1 cellular context compared by ENCODE assay signal in genomic region chr1:23395162-23395724, GRCh38.
TF ChIP-seq lines count a peak whose summit lies in the region.

No MANE protein-coding gene starts in this region.

TF ChIP-seq in IMR-90, 13 proteins besides CTCF, POLR2A, EP300 and RAD21:
- no peak for TF ChIP-seq RFX5 (IDR thresholded peaks at IDR 0.05; ENCODE audit: low read depth, low read length)
- TF ChIP-seq, protein P1, sequence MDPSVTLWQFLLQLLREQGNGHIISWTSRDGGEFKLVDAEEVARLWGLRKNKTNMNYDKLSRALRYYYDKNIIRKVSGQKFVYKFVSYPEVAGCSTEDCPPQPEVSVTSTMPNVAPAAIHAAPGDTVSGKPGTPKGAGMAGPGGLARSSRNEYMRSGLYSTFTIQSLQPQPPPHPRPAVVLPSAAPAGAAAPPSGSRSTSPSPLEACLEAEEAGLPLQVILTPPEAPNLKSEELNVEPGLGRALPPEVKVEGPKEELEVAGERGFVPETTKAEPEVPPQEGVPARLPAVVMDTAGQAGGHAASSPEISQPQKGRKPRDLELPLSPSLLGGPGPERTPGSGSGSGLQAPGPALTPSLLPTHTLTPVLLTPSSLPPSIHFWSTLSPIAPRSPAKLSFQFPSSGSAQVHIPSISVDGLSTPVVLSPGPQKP (IDR thresholded peaks at IDR 0.05; ENCODE audit: borderline replicate concordance, low read depth, low read length), result no peak
- no peak for TF ChIP-seq NFE2L2 (IDR thresholded peaks at IDR 0.05; ENCODE audit: low read depth, low read length)
- no peak for TF ChIP-seq MAFK (IDR thresholded peaks at IDR 0.05; ENCODE audit: low read depth, low read length)
- no peak for TF ChIP-seq FOS (IDR thresholded peaks at IDR 0.05; ENCODE audit: low read depth, low read length)
- TF ChIP-seq CHD1 (IDR thresholded peaks at IDR 0.05; ENCODE audit: low read depth, low read length), result no peak
- TF ChIP-seq MXI1 (IDR thresholded peaks at IDR 0.05; ENCODE audit: borderline replicate concordance, low read depth, low read length), result no peak
- no peak for TF ChIP-seq SMC3 (IDR thresholded peaks at IDR 0.05; ENCODE audit: low read depth, low read length)
- no peak for TF ChIP-seq MAZ (IDR thresholded peaks at IDR 0.05; ENCODE audit: borderline replicate concordance, low read depth, low read length)
- no peak for TF ChIP-seq BHLHE40 (IDR thresholded peaks at IDR 0.05; ENCODE audit: low read depth, low read length)
- TF ChIP-seq RCOR1 (IDR thresholded peaks at IDR 0.05; ENCODE audit: insufficient replicate concordance, low read length), result no peak
- no peak for TF ChIP-seq CEBPB (IDR thresholded peaks at IDR 0.05; ENCODE audit: low read depth, low read length)
- TF ChIP-seq, protein P2, sequence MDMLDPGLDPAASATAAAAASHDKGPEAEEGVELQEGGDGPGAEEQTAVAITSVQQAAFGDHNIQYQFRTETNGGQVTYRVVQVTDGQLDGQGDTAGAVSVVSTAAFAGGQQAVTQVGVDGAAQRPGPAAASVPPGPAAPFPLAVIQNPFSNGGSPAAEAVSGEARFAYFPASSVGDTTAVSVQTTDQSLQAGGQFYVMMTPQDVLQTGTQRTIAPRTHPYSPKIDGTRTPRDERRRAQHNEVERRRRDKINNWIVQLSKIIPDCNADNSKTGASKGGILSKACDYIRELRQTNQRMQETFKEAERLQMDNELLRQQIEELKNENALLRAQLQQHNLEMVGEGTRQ (IDR thresholded peaks at IDR 0.05; ENCODE audit: low read depth, low read length), result no peak
